ENCODE assay signal across 27 cellular contexts in genomic region chr5:179432547-179432946, GRCh38.
"Had no signal": no experiment of that assay in that cellular context is flagged by ENCODE, and none has a peak within 500 bp of the region (broad histone marks: within the 10 kb centered on the region; RNA-seq: fewer than 3 reads in every experiment).

No MANE protein-coding gene starts in this region.

- H3K36me3 Mint-ChIP-seq: activated naive CD8-positive, alpha-beta T cell had no signal

- H3K27ac Mint-ChIP-seq: activated CD4-positive, alpha-beta memory T cell treated with anti-CD3 and anti-CD28 coated beads, Interleukin-2, amount 10 ng/mL, durations not matched to agents 7 days and 5 days; activated CD4-positive, alpha-beta T cell treated with anti-CD3 and anti-CD28 coated beads for 36 hours; activated naive CD4-positive, alpha-beta T cell treated with anti-CD3 and anti-CD28 coated beads for 36 hours; activated naive CD8-positive, alpha-beta T cell; activated T-helper 17 cell treated with anti-CD3 and anti-CD28 coated beads, Interleukin-2, amount 50 U/mL, for 72 hours had no signal

- H3K4me2 ChIP-seq: KMS-11, SK-N-SH had no signal

- H3K4me1 Mint-ChIP-seq: activated CD4-positive, alpha-beta memory T cell treated with anti-CD3 and anti-CD28 coated beads, Interleukin-2, amount 10 ng/mL, durations not matched to agents 7 days and 5 days; activated CD4-positive, alpha-beta T cell treated with anti-CD3 and anti-CD28 coated beads for 36 hours; activated T-helper 17 cell treated with anti-CD3 and anti-CD28 coated beads, Interleukin-2, amount 50 U/mL, for 72 hours had no signal

- H3K27ac ChIP-seq: KMS-11, VCaP had no signal

- DNase-seq: activated CD4-positive, alpha-beta memory T cell treated with anti-CD3 and anti-CD28 coated beads, Interleukin-2, amount 10 ng/mL, durations not matched to agents 7 days and 5 days; activated CD4-positive, alpha-beta T cell treated with anti-CD3 and anti-CD28 coated beads for 36 hours; activated CD4-positive, alpha-beta T cell treated with anti-CD3 and anti-CD28 coated beads, Interleukin-2, amount 50 U/mL, for 1 hour; activated gamma-delta T cell; activated naive CD4-positive, alpha-beta T cell treated with anti-CD3 and anti-CD28 coated beads for 36 hours; activated T-cell treated with anti-CD3 and anti-CD28 coated beads for 4 hours; activated T-cell treated with anti-CD3 and anti-CD28 coated beads, Interleukin-2, amount 50 U/mL, for 48 hours; caudate nucleus; MV-4-11; NCI-H1105; NCI-H1436; NCI-H1694 treated with DMSO at 0.1 percent for 48 hours; NCI-H2029 treated with DMSO at 0.1 percent for 48 hours; NCI-H345; NCI-H510A; NCI-H526 treated with DMSO at 0.1 percent for 48 hours; NK-92 treated with Interleukin-12 subunit alpha and Interleukin-12 subunit beta, amount 100 ng/mL, for 24 hours; OCI-M1; RPMI8226; SK-N-SH; T-helper 1 cell had no signal

- H3K9me2 ChIP-seq: SK-N-SH had no signal

- ATAC-seq: activated CD4-positive, alpha-beta T cell treated with anti-CD3 and anti-CD28 coated beads for 36 hours; activated T-helper 17 cell treated with anti-CD3 and anti-CD28 coated beads, Interleukin-2, amount 50 U/mL, for 72 hours; Panc1; Right ventricle myocardium inferior had no signal

- H3K4me3 Mint-ChIP-seq: activated CD4-positive, alpha-beta memory T cell treated with anti-CD3 and anti-CD28 coated beads, Interleukin-2, amount 10 ng/mL, durations not matched to agents 7 days and 5 days; activated CD4-positive, alpha-beta T cell treated with anti-CD3 and anti-CD28 coated beads for 36 hours; activated naive CD4-positive, alpha-beta T cell treated with anti-CD3 and anti-CD28 coated beads for 36 hours; activated naive CD8-positive, alpha-beta T cell; activated T-helper 17 cell treated with anti-CD3 and anti-CD28 coated beads, Interleukin-2, amount 50 U/mL, for 72 hours had no signal

- H3K9me3 ChIP-seq: SK-N-SH had no signal

- H3K9ac ChIP-seq: KMS-11, SK-N-SH had no signal

- H3K27me3 Mint-ChIP-seq: activated CD4-positive, alpha-beta memory T cell treated with anti-CD3 and anti-CD28 coated beads, Interleukin-2, amount 10 ng/mL, durations not matched to agents 7 days and 5 days; activated naive CD8-positive, alpha-beta T cell had no signal
